27 cellular contexts compared by ENCODE assay signal in genomic region chr1:87980494-87980893, GRCh38.
DNase-seq lines count a peak whose midpoint lies in the region; ATAC-seq, FAIRE-seq and TF ChIP-seq lines count a peak whose summit lies in the region.
"Had no signal": no experiment of that assay in that cellular context is flagged by ENCODE, and none has a peak within 500 bp of the region (broad histone marks: within the 10 kb centered on the region; RNA-seq: fewer than 3 reads in every experiment).

No MANE protein-coding gene starts in this region.

- H3K4me1 ChIP-seq in PC-9 (replicated peaks; ENCODE audit: insufficient read depth) (no peaks in the 10 kb centered on the region), keratinocyte (ENCODE audit: control insufficient read depth, extremely low read depth, insufficient read depth, low read length) (peaks cover 20% of the 10 kb centered on the region)
- H3K4me1 ChIP-seq: BE2C, tibial nerve had no signal

- H3K27ac Mint-ChIP-seq in endothelial cell (ENCODE audit: unreplicated experiment) = no peak overlapping the region
- H3K27ac Mint-ChIP-seq: naive thymus-derived CD8-positive, alpha-beta T cell had no signal

- H3K27ac ChIP-seq in PC-9 = no peak overlapping the region
- H3K27ac ChIP-seq in keratinocyte (ENCODE audit: control insufficient read depth, insufficient read depth, low read length) = no peak overlapping the region
- H3K27ac ChIP-seq: tibial nerve had no signal

- no peaks in the 10 kb centered on the region for H3K9me1 ChIP-seq in keratinocyte (ENCODE audit: control insufficient read depth, extremely low read depth, insufficient read depth, low read length)

- no peak overlapping the region for H3K4me3 Mint-ChIP-seq in endothelial cell (ENCODE audit: unreplicated experiment)
- H3K4me3 Mint-ChIP-seq: central memory CD8-positive, alpha-beta T cell; naive thymus-derived CD8-positive, alpha-beta T cell had no signal

- DNase-seq in Daoy (ENCODE audit: low read depth) (peak; percentile 17), PC-9 (no peak), keratinocyte (ENCODE audit: low read depth, low spot score) (no peak), NCI-H510A (lab: John Stamatoyannopoulos, UW) (no peak), kidney glomerular epithelial cell (lab: John Stamatoyannopoulos, UW) (no peak), endothelial cell (ENCODE audit: low spot score) (no peak)
- DNase-seq: activated CD4-positive, alpha-beta T cell treated with anti-CD3 and anti-CD28 coated beads for 4 hours; activated CD8-positive, alpha-beta memory T cell treated with anti-CD3 and anti-CD28 coated beads for 24 hours; activated gamma-delta T cell; BE2C; dermis blood vessel endothelial cell; DMS53; midbrain; naive thymus-derived CD8-positive, alpha-beta T cell; NCI-H1436; occipital lobe; retina; SK-N-SH; stimulated activated CD8-positive, alpha-beta memory T cell treated with anti-CD3 and anti-CD28 coated beads, Interleukin-4, amount 100 ng/mL, for 48 hours had no signal

- H4K20me1 ChIP-seq in PC-9 (ENCODE audit: insufficient read depth) = no peaks in the 10 kb centered on the region
- H4K20me1 ChIP-seq in keratinocyte (ENCODE audit: control insufficient read depth, extremely low read depth, insufficient read depth, low read length) = no peaks in the 10 kb centered on the region

- TF ChIP-seq CTCF in PC-9 (conservative IDR thresholded peaks at IDR 0.05) (no peak), keratinocyte (optimal IDR thresholded peaks at IDR 0.05 in 1 of 3, IDR thresholded peaks at IDR 0.05 in 1 of 3, conservative IDR thresholded peaks at IDR 0.05 in 1 of 3; ENCODE audit: extremely low read depth in 1 of 3, insufficient read depth in 2 of 3, low read length in 3 of 3) (no peak), endothelial cell (IDR thresholded peaks at IDR 0.05; ENCODE audit: unreplicated experiment) (no peak)

- H3K4me3 ChIP-seq in PC-9 = no peak overlapping the region
- no peak overlapping the region for H3K4me3 ChIP-seq in keratinocyte (ENCODE audit: control insufficient read depth in 2 of 3, extremely low read depth in 1 of 3, insufficient read depth in 2 of 3, low read depth in 1 of 3, low read length in 3 of 3)
- H3K4me3 ChIP-seq: skin epidermis, tibial nerve had no signal

- no peaks in the 10 kb centered on the region for H3F3A ChIP-seq in PC-9 (ENCODE audit: insufficient read depth, low read depth)

- POLR2A ChIA-PET in PC-9 (lab: Charles Lee; ENCODE audit: unreplicated experiment) = no interaction called here

- H3K9ac ChIP-seq in keratinocyte (ENCODE audit: control insufficient read depth, extremely low read depth, insufficient read depth, low read length) = no peak overlapping the region
- H3K9ac ChIP-seq: SK-N-SH had no signal

- no TSS peak for BruUV-seq in PC-9 (replicated peaks; lab: Mats Ljungman, UMichigan)

- H3K27me3 Mint-ChIP-seq in endothelial cell (ENCODE audit: unreplicated experiment) = no peaks in the 10 kb centered on the region

- no peaks in the 10 kb centered on the region for H3K27me3 ChIP-seq in PC-9 (ENCODE audit: insufficient read depth, low read depth)
- no peaks in the 10 kb centered on the region for H3K27me3 ChIP-seq in keratinocyte (ENCODE audit: control insufficient read depth, extremely low read depth, insufficient read depth, low read length)
- H3K27me3 ChIP-seq: BE2C, tibial nerve had no signal

- H3K4me1 Mint-ChIP-seq in endothelial cell (ENCODE audit: unreplicated experiment) = peaks cover 13% of the 10 kb centered on the region
- H3K4me1 Mint-ChIP-seq: central memory CD8-positive, alpha-beta T cell; naive thymus-derived CD8-positive, alpha-beta T cell had no signal

- H3K9me3 Mint-ChIP-seq in endothelial cell (ENCODE audit: unreplicated experiment) = no peaks in the 10 kb centered on the region
- H3K9me3 Mint-ChIP-seq: central memory CD8-positive, alpha-beta T cell; naive thymus-derived CD8-positive, alpha-beta T cell had no signal

- H3K36me3 ChIP-seq in PC-9 (ENCODE audit: low read depth) (no peaks in the 10 kb centered on the region), keratinocyte (ENCODE audit: control insufficient read depth in 2 of 2, extremely low read depth in 1 of 2, insufficient read depth in 2 of 2, low read length in 2 of 2) (no peaks in the 10 kb centered on the region)
- H3K36me3 ChIP-seq: BE2C, tibial nerve had no signal

- H3K9me3 ChIP-seq in PC-9 (ENCODE audit: insufficient read depth, low read depth) = no peaks in the 10 kb centered on the region
- H3K9me3 ChIP-seq in keratinocyte (ENCODE audit: control insufficient read depth, low read depth, low read length) = no peaks in the 10 kb centered on the region
- H3K9me3 ChIP-seq: BE2C, SK-N-SH, tibial nerve had no signal

- no peaks in the 10 kb centered on the region for H3K36me3 Mint-ChIP-seq in endothelial cell (ENCODE audit: low read depth, unreplicated experiment)
- H3K36me3 Mint-ChIP-seq: naive thymus-derived CD8-positive, alpha-beta T cell had no signal

- H3K4me2 ChIP-seq in PC-9 = no peak overlapping the region
- no peak overlapping the region for H3K4me2 ChIP-seq in keratinocyte (ENCODE audit: control insufficient read depth, extremely low read depth, insufficient read depth, low read depth, low read length)
- H3K4me2 ChIP-seq: SK-N-SH had no signal

- no peaks in the 10 kb centered on the region for H3K79me2 ChIP-seq in PC-9 (ENCODE audit: low read depth)
- no peaks in the 10 kb centered on the region for H3K79me2 ChIP-seq in keratinocyte (ENCODE audit: control insufficient read depth, insufficient read depth, low read length)

- 0 out of 2 replicates have a peak overlapping the region, but pooled peaks have one; percentile 10 for H2AFZ ChIP-seq in PC-9
- peak overlapping the region; percentile 45 for H2AFZ ChIP-seq in keratinocyte (ENCODE audit: control insufficient read depth, low read length)

- peak; percentile 78 for ATAC-seq in GM19025 (IDR thresholded peaks at IDR 0.05; ENCODE audit: low read depth, unreplicated experiment)
- no peak for ATAC-seq in HG02973 (IDR thresholded peaks at IDR 0.05; ENCODE audit: unreplicated experiment)
- ATAC-seq: naive thymus-derived CD8-positive, alpha-beta T cell had no signal

- intact Hi-C loops in PC-9 (cut with micrococcal nuclease; ENCODE audit: unreplicated experiment) = loop anchor here (10.0 kb wide), 1 partner anchor 324 kb away; no protein-coding TSS in a partner anchor

- dilution Hi-C loops in keratinocyte (cut with MboI; ENCODE audit: extremely low pct_ligation_motif_present, low sequenced_read_pairs) = no loop called here

- no peaks in the 10 kb centered on the region for H3K9me2 ChIP-seq in PC-9 (ENCODE audit: insufficient read depth)
- H3K9me2 ChIP-seq: SK-N-SH had no signal

- FAIRE-seq in keratinocyte (lab: Jason Lieb, UNC) = peak; percentile 71
- FAIRE-seq: astrocyte, G401.6, H1 had no signal

- CTCF ChIA-PET in PC-9 (lab: Charles Lee) = interaction anchor here (0.6 kb wide), 1 partner anchor 82 kb away, joined by 3 read pairs; no protein-coding TSS in a partner anchor
